Comparison of ENCODE assay signal across 1 cellular context in the genomic region with DNA sequence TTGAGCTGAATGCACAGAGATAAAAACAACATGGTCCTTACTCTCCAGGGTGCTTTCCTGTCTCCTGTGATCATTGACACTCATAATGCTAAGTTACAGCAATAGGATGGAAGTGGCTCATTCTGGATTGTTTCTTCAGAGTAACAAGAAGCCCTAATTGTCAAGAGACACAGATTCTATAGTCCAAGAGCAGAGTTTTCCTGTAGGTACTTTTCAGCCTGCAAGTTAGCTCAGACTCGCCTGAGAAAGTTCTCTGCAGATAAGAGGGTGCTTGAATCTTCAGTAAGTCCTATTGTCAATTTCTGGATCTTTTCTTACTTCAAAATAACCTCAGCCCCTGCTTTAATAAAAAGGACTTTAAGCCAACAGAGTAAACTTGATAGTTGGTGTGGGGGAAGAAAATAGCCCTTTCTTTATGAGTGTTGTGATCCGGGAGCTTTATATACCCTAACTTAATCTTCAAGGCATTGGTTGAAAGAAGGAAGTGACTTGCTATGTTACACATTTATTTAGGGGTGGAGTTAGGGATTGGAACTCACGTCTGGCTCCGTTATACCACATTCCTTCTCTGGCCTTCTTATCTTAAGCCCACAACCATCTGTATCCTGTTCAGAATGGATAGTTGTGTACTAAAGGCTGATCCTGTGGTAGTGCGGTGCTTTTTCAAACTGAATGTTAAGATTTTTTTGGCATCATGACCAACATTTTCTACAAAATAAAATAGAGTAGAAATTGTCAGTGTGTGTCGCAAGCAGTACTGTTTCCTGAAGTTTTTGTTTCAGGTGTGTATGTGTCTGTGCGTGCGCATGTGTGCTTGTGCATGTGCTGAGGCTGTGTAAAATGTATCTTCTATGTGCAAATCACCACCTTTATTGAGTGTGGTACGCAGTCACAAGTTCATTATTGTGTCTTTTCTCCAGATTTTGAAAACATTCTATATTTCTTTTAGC.
TF ChIP-seq lines count a peak whose summit lies in the region.

No MANE protein-coding gene starts in this region.

TF ChIP-seq in K562, 482 proteins besides CTCF, POLR2A, EP300 and RAD21 (continued from another document):
- TF ChIP-seq, protein P1, sequence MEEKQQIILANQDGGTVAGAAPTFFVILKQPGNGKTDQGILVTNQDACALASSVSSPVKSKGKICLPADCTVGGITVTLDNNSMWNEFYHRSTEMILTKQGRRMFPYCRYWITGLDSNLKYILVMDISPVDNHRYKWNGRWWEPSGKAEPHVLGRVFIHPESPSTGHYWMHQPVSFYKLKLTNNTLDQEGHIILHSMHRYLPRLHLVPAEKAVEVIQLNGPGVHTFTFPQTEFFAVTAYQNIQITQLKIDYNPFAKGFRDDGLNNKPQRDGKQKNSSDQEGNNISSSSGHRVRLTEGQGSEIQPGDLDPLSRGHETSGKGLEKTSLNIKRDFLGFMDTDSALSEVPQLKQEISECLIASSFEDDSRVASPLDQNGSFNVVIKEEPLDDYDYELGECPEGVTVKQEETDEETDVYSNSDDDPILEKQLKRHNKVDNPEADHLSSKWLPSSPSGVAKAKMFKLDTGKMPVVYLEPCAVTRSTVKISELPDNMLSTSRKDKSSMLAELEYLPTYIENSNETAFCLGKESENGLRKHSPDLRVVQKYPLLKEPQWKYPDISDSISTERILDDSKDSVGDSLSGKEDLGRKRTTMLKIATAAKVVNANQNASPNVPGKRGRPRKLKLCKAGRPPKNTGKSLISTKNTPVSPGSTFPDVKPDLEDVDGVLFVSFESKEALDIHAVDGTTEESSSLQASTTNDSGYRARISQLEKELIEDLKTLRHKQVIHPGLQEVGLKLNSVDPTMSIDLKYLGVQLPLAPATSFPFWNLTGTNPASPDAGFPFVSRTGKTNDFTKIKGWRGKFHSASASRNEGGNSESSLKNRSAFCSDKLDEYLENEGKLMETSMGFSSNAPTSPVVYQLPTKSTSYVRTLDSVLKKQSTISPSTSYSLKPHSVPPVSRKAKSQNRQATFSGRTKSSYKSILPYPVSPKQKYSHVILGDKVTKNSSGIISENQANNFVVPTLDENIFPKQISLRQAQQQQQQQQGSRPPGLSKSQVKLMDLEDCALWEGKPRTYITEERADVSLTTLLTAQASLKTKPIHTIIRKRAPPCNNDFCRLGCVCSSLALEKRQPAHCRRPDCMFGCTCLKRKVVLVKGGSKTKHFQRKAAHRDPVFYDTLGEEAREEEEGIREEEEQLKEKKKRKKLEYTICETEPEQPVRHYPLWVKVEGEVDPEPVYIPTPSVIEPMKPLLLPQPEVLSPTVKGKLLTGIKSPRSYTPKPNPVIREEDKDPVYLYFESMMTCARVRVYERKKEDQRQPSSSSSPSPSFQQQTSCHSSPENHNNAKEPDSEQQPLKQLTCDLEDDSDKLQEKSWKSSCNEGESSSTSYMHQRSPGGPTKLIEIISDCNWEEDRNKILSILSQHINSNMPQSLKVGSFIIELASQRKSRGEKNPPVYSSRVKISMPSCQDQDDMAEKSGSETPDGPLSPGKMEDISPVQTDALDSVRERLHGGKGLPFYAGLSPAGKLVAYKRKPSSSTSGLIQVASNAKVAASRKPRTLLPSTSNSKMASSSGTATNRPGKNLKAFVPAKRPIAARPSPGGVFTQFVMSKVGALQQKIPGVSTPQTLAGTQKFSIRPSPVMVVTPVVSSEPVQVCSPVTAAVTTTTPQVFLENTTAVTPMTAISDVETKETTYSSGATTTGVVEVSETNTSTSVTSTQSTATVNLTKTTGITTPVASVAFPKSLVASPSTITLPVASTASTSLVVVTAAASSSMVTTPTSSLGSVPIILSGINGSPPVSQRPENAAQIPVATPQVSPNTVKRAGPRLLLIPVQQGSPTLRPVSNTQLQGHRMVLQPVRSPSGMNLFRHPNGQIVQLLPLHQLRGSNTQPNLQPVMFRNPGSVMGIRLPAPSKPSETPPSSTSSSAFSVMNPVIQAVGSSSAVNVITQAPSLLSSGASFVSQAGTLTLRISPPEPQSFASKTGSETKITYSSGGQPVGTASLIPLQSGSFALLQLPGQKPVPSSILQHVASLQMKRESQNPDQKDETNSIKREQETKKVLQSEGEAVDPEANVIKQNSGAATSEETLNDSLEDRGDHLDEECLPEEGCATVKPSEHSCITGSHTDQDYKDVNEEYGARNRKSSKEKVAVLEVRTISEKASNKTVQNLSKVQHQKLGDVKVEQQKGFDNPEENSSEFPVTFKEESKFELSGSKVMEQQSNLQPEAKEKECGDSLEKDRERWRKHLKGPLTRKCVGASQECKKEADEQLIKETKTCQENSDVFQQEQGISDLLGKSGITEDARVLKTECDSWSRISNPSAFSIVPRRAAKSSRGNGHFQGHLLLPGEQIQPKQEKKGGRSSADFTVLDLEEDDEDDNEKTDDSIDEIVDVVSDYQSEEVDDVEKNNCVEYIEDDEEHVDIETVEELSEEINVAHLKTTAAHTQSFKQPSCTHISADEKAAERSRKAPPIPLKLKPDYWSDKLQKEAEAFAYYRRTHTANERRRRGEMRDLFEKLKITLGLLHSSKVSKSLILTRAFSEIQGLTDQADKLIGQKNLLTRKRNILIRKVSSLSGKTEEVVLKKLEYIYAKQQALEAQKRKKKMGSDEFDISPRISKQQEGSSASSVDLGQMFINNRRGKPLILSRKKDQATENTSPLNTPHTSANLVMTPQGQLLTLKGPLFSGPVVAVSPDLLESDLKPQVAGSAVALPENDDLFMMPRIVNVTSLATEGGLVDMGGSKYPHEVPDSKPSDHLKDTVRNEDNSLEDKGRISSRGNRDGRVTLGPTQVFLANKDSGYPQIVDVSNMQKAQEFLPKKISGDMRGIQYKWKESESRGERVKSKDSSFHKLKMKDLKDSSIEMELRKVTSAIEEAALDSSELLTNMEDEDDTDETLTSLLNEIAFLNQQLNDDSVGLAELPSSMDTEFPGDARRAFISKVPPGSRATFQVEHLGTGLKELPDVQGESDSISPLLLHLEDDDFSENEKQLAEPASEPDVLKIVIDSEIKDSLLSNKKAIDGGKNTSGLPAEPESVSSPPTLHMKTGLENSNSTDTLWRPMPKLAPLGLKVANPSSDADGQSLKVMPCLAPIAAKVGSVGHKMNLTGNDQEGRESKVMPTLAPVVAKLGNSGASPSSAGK (IDR thresholded peaks at IDR 0.05), result peak; percentile 52
- TF ChIP-seq POLR2AphosphoS5 (IDR thresholded peaks at IDR 0.05; ENCODE audit: control insufficient read depth, insufficient read depth, low read depth, low read length) (peak; percentile 89), MEF2A (IDR thresholded peaks at IDR 0.05; ENCODE audit: control insufficient read depth, low read depth, low read length) (peak; percentile 50; the same call in 1 of the 2 replicates), ATF1 (CRISPR knock-in tag; IDR thresholded peaks at IDR 0.05) (no peak), ATF1 (tag; IDR thresholded peaks at IDR 0.05) (peak; percentile 28; the same call in 1 of the 2 replicates), TCF7 (IDR thresholded peaks at IDR 0.05; ENCODE audit: borderline replicate concordance) (0 out of 2 replicates have a peak, but pooled peaks have one; percentile 30), CBX1 (IDR thresholded peaks at IDR 0.05; ENCODE audit: low read depth) (peak; percentile 25; the same call in 1 of the 2 replicates), FOXM1 (IDR thresholded peaks at IDR 0.05; ENCODE audit: low read depth) (peak; percentile 90), FOXM1 (CRISPR knock-in tag; IDR thresholded peaks at IDR 0.05; ENCODE audit: low read depth) (no peak), ZNF197 (CRISPR knock-in tag; IDR thresholded peaks at IDR 0.05; ENCODE audit: low read depth) (no peak), TCF3 (CRISPR knock-in tag; IDR thresholded peaks at IDR 0.05) (peak; percentile 96), HDAC3 (IDR thresholded peaks at IDR 0.05; ENCODE audit: borderline replicate concordance, partially characterized antibody) (peak; percentile 86), ZEB2 (IDR thresholded peaks at IDR 0.05) (peak; percentile 31; the same call in 1 of the 2 replicates), MTF1 (CRISPR knock-in tag; IDR thresholded peaks at IDR 0.05; ENCODE audit: borderline replicate concordance) (no peak), HDAC1 (IDR thresholded peaks at IDR 0.05) (peak in 1 of 2 experiments; percentile 92; a peak in 2 of 4 replicates), NR1H2 (CRISPR knock-in tag; IDR thresholded peaks at IDR 0.05) (no peak), EHMT2 (IDR thresholded peaks at IDR 0.05) (peak; percentile 29; the same call in 1 of the 2 replicates), CBX5 (IDR thresholded peaks at IDR 0.05; ENCODE audit: borderline replicate concordance, low read depth) (0 out of 2 replicates have a peak, but pooled peaks have one; percentile 27), HDAC2 (IDR thresholded peaks at IDR 0.05) (peak; percentile 91), ELF1 (tag; IDR thresholded peaks at IDR 0.05) (peak; percentile 58; the same call in 1 of the 2 replicates), MYC (IDR thresholded peaks at IDR 0.05; ENCODE audit: low read depth, low read length) (0 out of 2 replicates have a peak, but pooled peaks have one; percentile 32), MYC (CRISPR knock-in tag; IDR thresholded peaks at IDR 0.05; ENCODE audit: borderline replicate concordance, low read depth) (no peak), BACH1 (tag; IDR thresholded peaks at IDR 0.05) (0 out of 2 replicates have a peak, but pooled peaks have one; percentile 45), PRPF4 (IDR thresholded peaks at IDR 0.05; ENCODE audit: insufficient read depth, low read depth, low read length, poor library complexity, severe bottlenecking) (no peak), TEAD2 (tag; IDR thresholded peaks at IDR 0.05) (peak; percentile 60; the same call in 1 of the 2 replicates), TBP (optimal IDR thresholded peaks at IDR 0.05; ENCODE audit: low read depth, low read length) (peak; percentile 69), ZNF384 (IDR thresholded peaks at IDR 0.05; ENCODE audit: low read depth, low read length) (0 out of 2 replicates have a peak, but pooled peaks have one; percentile 17), KDM1A (IDR thresholded peaks at IDR 0.05) (peak; percentile 98 to 99), SMARCE1 (IDR thresholded peaks at IDR 0.05) (peak; percentile 92)
- TF ChIP-seq, protein P2, sequence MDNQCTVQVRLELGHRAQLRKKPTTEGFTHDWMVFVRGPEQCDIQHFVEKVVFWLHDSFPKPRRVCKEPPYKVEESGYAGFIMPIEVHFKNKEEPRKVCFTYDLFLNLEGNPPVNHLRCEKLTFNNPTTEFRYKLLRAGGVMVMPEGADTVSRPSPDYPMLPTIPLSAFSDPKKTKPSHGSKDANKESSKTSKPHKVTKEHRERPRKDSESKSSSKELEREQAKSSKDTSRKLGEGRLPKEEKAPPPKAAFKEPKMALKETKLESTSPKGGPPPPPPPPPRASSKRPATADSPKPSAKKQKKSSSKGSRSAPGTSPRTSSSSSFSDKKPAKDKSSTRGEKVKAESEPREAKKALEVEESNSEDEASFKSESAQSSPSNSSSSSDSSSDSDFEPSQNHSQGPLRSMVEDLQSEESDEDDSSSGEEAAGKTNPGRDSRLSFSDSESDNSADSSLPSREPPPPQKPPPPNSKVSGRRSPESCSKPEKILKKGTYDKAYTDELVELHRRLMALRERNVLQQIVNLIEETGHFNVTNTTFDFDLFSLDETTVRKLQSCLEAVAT (IDR thresholded peaks at IDR 0.05), result peak in 1 of 2 experiments; percentile 82; a peak in 1 of 4 replicates
- TF ChIP-seq, protein P3, sequence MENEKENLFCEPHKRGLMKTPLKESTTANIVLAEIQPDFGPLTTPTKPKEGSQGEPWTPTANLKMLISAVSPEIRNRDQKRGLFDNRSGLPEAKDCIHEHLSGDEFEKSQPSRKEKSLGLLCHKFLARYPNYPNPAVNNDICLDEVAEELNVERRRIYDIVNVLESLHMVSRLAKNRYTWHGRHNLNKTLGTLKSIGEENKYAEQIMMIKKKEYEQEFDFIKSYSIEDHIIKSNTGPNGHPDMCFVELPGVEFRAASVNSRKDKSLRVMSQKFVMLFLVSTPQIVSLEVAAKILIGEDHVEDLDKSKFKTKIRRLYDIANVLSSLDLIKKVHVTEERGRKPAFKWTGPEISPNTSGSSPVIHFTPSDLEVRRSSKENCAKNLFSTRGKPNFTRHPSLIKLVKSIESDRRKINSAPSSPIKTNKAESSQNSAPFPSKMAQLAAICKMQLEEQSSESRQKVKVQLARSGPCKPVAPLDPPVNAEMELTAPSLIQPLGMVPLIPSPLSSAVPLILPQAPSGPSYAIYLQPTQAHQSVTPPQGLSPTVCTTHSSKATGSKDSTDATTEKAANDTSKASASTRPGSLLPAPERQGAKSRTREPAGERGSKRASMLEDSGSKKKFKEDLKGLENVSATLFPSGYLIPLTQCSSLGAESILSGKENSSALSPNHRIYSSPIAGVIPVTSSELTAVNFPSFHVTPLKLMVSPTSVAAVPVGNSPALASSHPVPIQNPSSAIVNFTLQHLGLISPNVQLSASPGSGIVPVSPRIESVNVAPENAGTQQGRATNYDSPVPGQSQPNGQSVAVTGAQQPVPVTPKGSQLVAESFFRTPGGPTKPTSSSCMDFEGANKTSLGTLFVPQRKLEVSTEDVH (IDR thresholded peaks at IDR 0.05; ENCODE audit: low read depth, partially characterized antibody), result peak; percentile 28
- TF ChIP-seq, protein P4, sequence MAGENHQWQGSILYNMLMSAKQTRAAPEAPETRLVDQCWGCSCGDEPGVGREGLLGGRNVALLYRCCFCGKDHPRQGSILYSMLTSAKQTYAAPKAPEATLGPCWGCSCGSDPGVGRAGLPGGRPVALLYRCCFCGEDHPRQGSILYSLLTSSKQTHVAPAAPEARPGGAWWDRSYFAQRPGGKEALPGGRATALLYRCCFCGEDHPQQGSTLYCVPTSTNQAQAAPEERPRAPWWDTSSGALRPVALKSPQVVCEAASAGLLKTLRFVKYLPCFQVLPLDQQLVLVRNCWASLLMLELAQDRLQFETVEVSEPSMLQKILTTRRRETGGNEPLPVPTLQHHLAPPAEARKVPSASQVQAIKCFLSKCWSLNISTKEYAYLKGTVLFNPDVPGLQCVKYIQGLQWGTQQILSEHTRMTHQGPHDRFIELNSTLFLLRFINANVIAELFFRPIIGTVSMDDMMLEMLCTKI (IDR thresholded peaks at IDR 0.05; ENCODE audit: partially characterized antibody), result no peak
- TF ChIP-seq, protein P5, sequence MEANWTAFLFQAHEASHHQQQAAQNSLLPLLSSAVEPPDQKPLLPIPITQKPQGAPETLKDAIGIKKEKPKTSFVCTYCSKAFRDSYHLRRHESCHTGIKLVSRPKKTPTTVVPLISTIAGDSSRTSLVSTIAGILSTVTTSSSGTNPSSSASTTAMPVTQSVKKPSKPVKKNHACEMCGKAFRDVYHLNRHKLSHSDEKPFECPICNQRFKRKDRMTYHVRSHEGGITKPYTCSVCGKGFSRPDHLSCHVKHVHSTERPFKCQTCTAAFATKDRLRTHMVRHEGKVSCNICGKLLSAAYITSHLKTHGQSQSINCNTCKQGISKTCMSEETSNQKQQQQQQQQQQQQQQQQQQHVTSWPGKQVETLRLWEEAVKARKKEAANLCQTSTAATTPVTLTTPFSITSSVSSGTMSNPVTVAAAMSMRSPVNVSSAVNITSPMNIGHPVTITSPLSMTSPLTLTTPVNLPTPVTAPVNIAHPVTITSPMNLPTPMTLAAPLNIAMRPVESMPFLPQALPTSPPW (CRISPR knock-in tag; IDR thresholded peaks at IDR 0.05), result peak; percentile 19; the same call in 1 of the 2 replicates
